ENCODE assay signal across 8 cellular contexts in genomic region chr5:65624025-65624569, GRCh38. TPM values are rescaled to one million over a fixed set of nuclear protein-coding genes. Genes with fewer than 3 reads are reported as not detected.
DNase-seq lines count a peak whose midpoint lies in the region; ATAC-seq, FAIRE-seq and TF ChIP-seq lines count a peak whose summit lies in the region.

TSS of gene TRIM23 (minus strand) at chr5:65624333. CDS start at chr5:65624274, 59 bp downstream.

- H3K27me3 ChIP-seq in H1 (replicated peaks in 1 of 4; ENCODE audit: control insufficient read depth in 3 of 4, extremely low read depth in 1 of 4, insufficient read depth in 3 of 4, low read length in 3 of 4), result no peaks in the 10 kb centered on the region

- no peak within 1 kb of the TSS for H3K23ac ChIP-seq in H1 (ENCODE audit: insufficient read length)

- peak within 1 kb of the TSS; percentile 79 to 98 (median 88) for H3K9ac ChIP-seq in H1 (replicated peaks in 1 of 4; ENCODE audit: extremely low read depth in 1 of 4, low read depth in 3 of 4, low read length in 3 of 4)

- H3K79me1 ChIP-seq in H1 (ENCODE audit: low read depth, low read length), result no peaks in the 10 kb centered on the region

- H3K4me2 ChIP-seq in H1 (ENCODE audit: insufficient read depth in 1 of 2, low read depth in 2 of 2, low read length in 2 of 2), result peak within 1 kb of the TSS; percentile 70 to 87

- TF ChIP-seq RAD21 in H1 (IDR thresholded peaks at IDR 0.05 in 1 of 2, conservative IDR thresholded peaks at IDR 0.05 in 1 of 2; ENCODE audit: low read depth in 2 of 2, low read length in 2 of 2), result peak; percentile 9 to 27; a peak in 2 of 4 replicates

- peak within 1 kb of the TSS; percentile 69 for H2BK5ac ChIP-seq in H1 (ENCODE audit: low read depth, low read length)

- no peak within 1 kb of the TSS for H3K14ac ChIP-seq in H1 (ENCODE audit: insufficient read length)

- H2BK15ac ChIP-seq in H1 (ENCODE audit: low read length), result no peak within 1 kb of the TSS

- H2BK20ac ChIP-seq in H1 (ENCODE audit: low read length), result no peak within 1 kb of the TSS

- peaks cover 0 to under 1% of the 10 kb centered on the region in 2 experiments for H4K20me1 ChIP-seq in H1 (replicated peaks in 1 of 2; ENCODE audit: control insufficient read depth in 1 of 2, insufficient read depth in 2 of 2, low read length in 2 of 2)

- no peak for FAIRE-seq in H1 (lab: Jason Lieb, UNC)

- peak; percentile 96 for ATAC-seq in GM21360 (IDR thresholded peaks at IDR 0.05; ENCODE audit: unreplicated experiment)

- peak within 1 kb of the TSS; percentile 73 for H4K5ac ChIP-seq in H1 (ENCODE audit: insufficient read length, low read depth, low read length)

- H4K91ac ChIP-seq in H1 (replicated peaks; ENCODE audit: insufficient read length, low read length), result peak within 1 kb of the TSS; percentile 87

- H3K56ac ChIP-seq in H1 (replicated peaks; ENCODE audit: insufficient read length, low read depth, low read length), result peak within 1 kb of the TSS; percentile 66

- peak within 1 kb of the TSS; percentile 92 for H4K8ac ChIP-seq in H1 (ENCODE audit: extremely low read depth, insufficient read depth, low read length)

- no peak within 1 kb of the TSS for H2AK5ac ChIP-seq in H1 (ENCODE audit: low read depth, low read length)

- peaks cover 0 to 4% (median 2%) of the 10 kb centered on the region in 4 experiments; a peak in 3 of 7 replicates for H3K4me1 ChIP-seq in H1 (replicated peaks in 1 of 4; ENCODE audit: control insufficient read depth in 3 of 4, insufficient read depth in 4 of 4, low read length in 3 of 4)

- no peaks in the 10 kb centered on the region; a peak in 1 of 8 replicates for H3K36me3 ChIP-seq in H1 (ENCODE audit: control insufficient read depth in 2 of 4, insufficient read depth in 4 of 4, low read length in 3 of 4)

- peak in 1 of 2 experiments; percentile 78; a peak in 2 of 3 replicates for TF ChIP-seq POLR2A in H1 (IDR thresholded peaks at IDR 0.05; ENCODE audit: control extremely low read depth in 1 of 2, low read depth in 2 of 2, low read length in 2 of 2)

- peak in 2 of 3 experiments; percentile 8 to 22; a peak in 1 of 4 replicates for TF ChIP-seq CTCF in H1 (IDR thresholded peaks at IDR 0.05; ENCODE audit: control extremely low read depth in 1 of 3, insufficient read depth in 1 of 3, low read depth in 1 of 3, low read length in 3 of 3)

- no peaks in the 10 kb centered on the region for H3K9me3 ChIP-seq in H1 (ENCODE audit: insufficient read depth in 2 of 2, low read depth in 1 of 2, low read length in 1 of 2)

- peak within 1 kb of the TSS; percentile 18; the same call in 1 of the 2 replicates for H2BK12ac ChIP-seq in H1 (ENCODE audit: low read depth, low read length)

- CTCF ChIA-PET in H1 (lab: Charles Lee; ENCODE audit: partially characterized antibody), result interaction anchor here (0.7 to 0.8 kb wide), 2 partner anchors 40 to 199 kb away, joined by 3 read pairs; no protein-coding TSS in a partner anchor

- POLR2A ChIA-PET in H1 (lab: Charles Lee; ENCODE audit: partially characterized antibody), result interaction anchor here (0.7 to 1.2 kb wide), 10 partner anchors 9 to 855 kb away, joined by 3 to 6 read pairs (median 4); partner anchors contain the start of genes CENPK, CWC27, NLN and PPWD1

- peaks cover 3% of the 10 kb centered on the region for H3K23me2 ChIP-seq in H1 (ENCODE audit: low read depth, low read length)

- peaks cover 5 to 67% of the 10 kb centered on the region in 2 experiments; a peak in 3 of 4 replicates for H3K79me2 ChIP-seq in H1 (ENCODE audit: control insufficient read depth in 1 of 2, insufficient read depth in 2 of 2, low read length in 2 of 2)

- DNase-seq in COLO829 (ENCODE audit: low spot score) (peak; percentile 63), HT-29 (ENCODE audit: low spot score) (peak; percentile 95), H1 (ENCODE audit: low read depth in 1 of 2, low spot score in 2 of 2) (peak; percentile 70 to 89), mesenteric fat pad (ENCODE audit: low spot score) (peak; percentile 96)
- peak; percentile 85 for DNase-seq in NK-92 treated with Interleukin-12 subunit alpha and Interleukin-12 subunit beta, amount 100 ng/mL, for 24 hours (lab: John Stamatoyannopoulos, UW)
- DNase-seq in activated CD8-positive, alpha-beta memory T cell treated with anti-CD3 and anti-CD28 coated beads for 24 hours, result peak; percentile 91
- DNase-seq in stimulated activated CD8-positive, alpha-beta memory T cell treated with anti-CD3 and anti-CD28 coated beads, Interleukin-15, amount 100 ng/mL, for 1 hour (ENCODE audit: low read depth), result peak; percentile 80

- peak within 1 kb of the TSS; percentile 73 for H3K18ac ChIP-seq in H1 (ENCODE audit: extremely low read depth, low read length)

- no peak for TF ChIP-seq EP300 in H1 (IDR thresholded peaks at IDR 0.05; ENCODE audit: borderline replicate concordance in 1 of 2, low read depth in 2 of 2, low read length in 2 of 2)

- peak within 1 kb of the TSS; percentile 76 for H3K27ac ChIP-seq in H1 (ENCODE audit: low read depth, low read length)

- peak within 1 kb of the TSS; percentile 99 for H2AFZ ChIP-seq in H1 (ENCODE audit: low read length)

- WGBS in H1 (ENCODE audit: extremely low coverage in 1 of 2, insufficient coverage in 1 of 2, insufficient read length in 1 of 2, insufficient replicate concordance in 2 of 2, low coverage in 1 of 2, low lambda C conversion rate in 2 of 2, missing lambda C conversion rate in 1 of 2), 2 experiments, result 1% methylated on average over 30 of the region's 32 CpGs; no CpG with 5 or more reads in 1 of the 2 experiments

- H3K4me3 ChIP-seq in H1 (ENCODE audit: extremely low read depth in 1 of 4, insufficient read depth in 2 of 4, low read depth in 3 of 4, low read length in 4 of 4), result peak within 1 kb of the TSS; percentile 92 to 97 (median 96)

- H3K4ac ChIP-seq in H1 (replicated peaks; ENCODE audit: insufficient read length, low read depth, low read length), result peak within 1 kb of the TSS; percentile 21

- H2BK120ac ChIP-seq in H1 (replicated peaks; ENCODE audit: low read depth, low read length), result peak within 1 kb of the TSS; percentile 88

TF ChIP-seq in H1, 55 proteins besides CTCF, POLR2A, EP300 and RAD21:
- peak; percentile 87 for TF ChIP-seq POLR2AphosphoS5 (IDR thresholded peaks at IDR 0.05; ENCODE audit: low read depth, low read length)
- TF ChIP-seq TAF1 (IDR thresholded peaks at IDR 0.05; ENCODE audit: low read depth, low read length), result peak; percentile 74
- TF ChIP-seq MAX (IDR thresholded peaks at IDR 0.05), result 0 out of 2 replicates have a peak, but pooled peaks have one; percentile 18
- TF ChIP-seq MAFK (IDR thresholded peaks at IDR 0.05; ENCODE audit: low read depth, low read length), result no peak
- peak; percentile 83 for TF ChIP-seq KDM4A (IDR thresholded peaks at IDR 0.05; ENCODE audit: low read depth, low read length, severe bottlenecking)
- no peak; the same call in 1 of the 2 replicates for TF ChIP-seq E2F6 (IDR thresholded peaks at IDR 0.05)
- TF ChIP-seq PHF8 (conservative IDR thresholded peaks at IDR 0.05; ENCODE audit: low read depth, low read length), result peak; percentile 54; the same call in 1 of the 2 replicates
- peak; percentile 80 for TF ChIP-seq CREB1 (IDR thresholded peaks at IDR 0.05)
- TF ChIP-seq RFX5 (IDR thresholded peaks at IDR 0.05; ENCODE audit: borderline replicate concordance, low read depth, low read length), result no peak
- TF ChIP-seq NRF1 (IDR thresholded peaks at IDR 0.05; ENCODE audit: low read depth, low read length), result peak; percentile 77
- TF ChIP-seq EZH2 (IDR thresholded peaks at IDR 0.05; ENCODE audit: low read depth, low read length, severe bottlenecking), result no peak
- no peak for TF ChIP-seq HDAC6 (IDR thresholded peaks at IDR 0.05; ENCODE audit: low read depth, low read length)
- TF ChIP-seq TBP (IDR thresholded peaks at IDR 0.05; ENCODE audit: low read depth, low read length), result peak; percentile 62; the same call in 1 of the 2 replicates
- no peak for TF ChIP-seq ATF2 (IDR thresholded peaks at IDR 0.05; ENCODE audit: low read length)
- TF ChIP-seq SIN3A (conservative IDR thresholded peaks at IDR 0.05 in 1 of 2, IDR thresholded peaks at IDR 0.05 in 1 of 2; ENCODE audit: low read depth in 1 of 2, low read length in 2 of 2), result peak; percentile 66 to 76; a peak in 2 of 4 replicates
- TF ChIP-seq CTBP2 (IDR thresholded peaks at IDR 0.05; ENCODE audit: borderline replicate concordance, insufficient read depth, insufficient read length, low read length), result no peak

RNA-seq across cellular contexts. Expression of gene TRIM23, which starts in this region (rescaled TPM):
- total RNA-seq in HT-29 (2014; rRNA removed; shearing (Covaris generic)), result 3.8 and 4.4 TPM in 2 replicates
- total RNA-seq in H1 (2021; fragmentation: NEBNext Ultra II Directional; extraction: Animal tissue kit (Norgen Biotek cat#: 25700)), result 11.7 and 13.6 TPM in 2 replicates
- 2.5 and 4.0 TPM in 2 replicates for polyA plus RNA-seq in H1 (2011; rRNA removed)
- 4.5 TPM for polyA plus RNA-seq in H1 (2011; cell fraction: cytosol; rRNA removed)
- polyA plus RNA-seq in H1 (2011; cell fraction: nucleus; rRNA removed), result 9.6 TPM
- polyA plus RNA-seq in H1 (2012, experiment 1 of 2), result 5.2 to 9.2 TPM (median 8.0 TPM) in 4 replicates
- polyA plus RNA-seq in H1 (2012, experiment 2 of 2), result 0.30 TPM
- 4.6 TPM for polyA plus RNA-seq in H1 (2013, experiment 1 of 2)
- 4.5 TPM for polyA plus RNA-seq in H1 (2013, experiment 2 of 2)
- 21.6 and 26.3 TPM in 2 replicates for polyA minus RNA-seq in H1 (2011; rRNA and poly(A)+ RNA removed)
- 5.5 TPM for polyA minus RNA-seq in H1 (2011; cell fraction: cytosol; rRNA and poly(A)+ RNA removed)
- 18.2 TPM for polyA minus RNA-seq in H1 (2011; cell fraction: nucleus; rRNA and poly(A)+ RNA removed)
- 13.4 TPM for total RNA-seq in mesenteric fat pad

Comparison
In these comparisons a context has a peak if more than half of its experiments do, and no peak if none do; other contexts are left out.
1. Peak in every context shown above with its lines: DNase-seq, ATAC-seq, H3K4me3 ChIP-seq and H3K27ac ChIP-seq.